ENCODE assay signal across 16 cellular contexts in the genomic region with DNA sequence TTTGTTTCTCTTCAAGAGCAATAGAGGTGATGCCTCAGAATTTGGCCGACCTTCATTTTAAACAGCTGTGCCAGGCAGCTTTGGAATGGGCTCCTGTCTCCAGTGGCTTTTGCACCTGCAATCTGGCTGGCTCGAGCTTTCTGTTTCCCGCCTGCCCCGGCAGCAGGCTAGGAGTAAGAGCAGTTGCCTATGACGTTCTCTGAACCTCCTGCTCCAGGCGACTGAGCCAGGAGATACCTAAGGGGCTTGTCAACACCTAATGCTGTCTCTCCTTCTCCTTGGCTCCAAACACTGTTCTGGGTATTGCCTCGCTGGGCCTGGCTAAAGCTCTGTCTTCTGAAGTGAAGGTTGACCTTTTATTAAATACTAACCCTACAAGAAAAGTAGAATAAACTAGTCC.
DNase-seq lines count a peak whose midpoint lies in the region; ATAC-seq and TF ChIP-seq lines count a peak whose summit lies in the region.
"Had no signal": no experiment of that assay in that cellular context is flagged by ENCODE, and none has a peak within 500 bp of the region (broad histone marks: within the 10 kb centered on the region; RNA-seq: fewer than 3 reads in every experiment).

No MANE protein-coding gene starts in this region.

- no peaks in the 10 kb centered on the region for H3K9me3 ChIP-seq in psoas muscle
- H3K9me3 ChIP-seq in GM23248 (ENCODE audit: low read depth), result no peaks in the 10 kb centered on the region
- H3K9me3 ChIP-seq: BLaER1 had no signal

- H3K4me2 ChIP-seq in GM23248 (ENCODE audit: unreplicated experiment), result no peak overlapping the region
- H3K4me2 ChIP-seq: BLaER1 had no signal

- H3K9me2 ChIP-seq in GM23248 (ENCODE audit: insufficient read depth), result no peaks in the 10 kb centered on the region

- no peaks in the 10 kb centered on the region for H3K4me1 Mint-ChIP-seq in stimulated activated effector memory CD8-positive, alpha-beta T cell treated with anti-CD3 and anti-CD28 coated beads, Interleukin-12 subunit alpha, Interleukin-12 subunit beta, amount 100 ng/mL, for 72 hours
- H3K4me1 Mint-ChIP-seq: CD14-positive monocyte; CD4-positive, alpha-beta memory T cell; H9 had no signal

- DNase-seq in Right ventricle myocardium inferior (ENCODE audit: missing footprints) (peak; percentile 72), cardiac septum (ENCODE audit: low spot score) (no peak), left cardiac atrium (peak; percentile 32), psoas muscle (peak in 1 of 2 donors; percentile 22), dorsolateral prefrontal cortex (no peak), GM23248 (no peak)
- no peak for DNase-seq in stimulated activated effector memory CD8-positive, alpha-beta T cell treated with anti-CD3 and anti-CD28 coated beads, Interleukin-12 subunit alpha, Interleukin-12 subunit beta, amount 100 ng/mL, for 72 hours (ENCODE audit: low spot score in 2 of 2)
- DNase-seq: 8988T; CD4-positive, alpha-beta memory T cell; DMS153; DMS79; GDM1; H9 had no signal

- no peaks in the 10 kb centered on the region for H3K79me2 ChIP-seq in GM23248 (ENCODE audit: insufficient read depth)

- in situ Hi-C loops in GM23248 (cut with MboI), result no loop called here

- ATAC-seq in Right ventricle myocardium inferior (peak; percentile 98), left cardiac atrium (peak; percentile 76 to 91), psoas muscle (peak; percentile 93 to 100 (median 98))
- no peak for ATAC-seq in stimulated activated effector memory CD8-positive, alpha-beta T cell treated with anti-CD3 and anti-CD28 coated beads, Interleukin-12 subunit alpha, Interleukin-12 subunit beta, amount 100 ng/mL, for 72 hours
- ATAC-seq: HepG2 had no signal

- no peaks in the 10 kb centered on the region for H3F3A ChIP-seq in GM23248 (ENCODE audit: insufficient read depth)

- no peaks in the 10 kb centered on the region for H3K4me1 ChIP-seq in psoas muscle
- H3K4me1 ChIP-seq in GM23248 (ENCODE audit: insufficient read depth), result no peaks in the 10 kb centered on the region
- H3K4me1 ChIP-seq: BLaER1 had no signal

- no peak for TF ChIP-seq CTCF in psoas muscle (IDR thresholded peaks at IDR 0.05)
- no peak for TF ChIP-seq CTCF in dorsolateral prefrontal cortex (IDR thresholded peaks at IDR 0.05 in 54 of 56, conservative IDR thresholded peaks at IDR 0.05 in 2 of 56; ENCODE audit: low read depth in 1 of 56, partially characterized antibody in 56 of 56)

- no peak overlapping the region for H3K4me3 Mint-ChIP-seq in stimulated activated effector memory CD8-positive, alpha-beta T cell treated with anti-CD3 and anti-CD28 coated beads, Interleukin-12 subunit alpha, Interleukin-12 subunit beta, amount 100 ng/mL, for 72 hours
- H3K4me3 Mint-ChIP-seq: CD14-positive monocyte; CD4-positive, alpha-beta memory T cell; H9 had no signal

- no peak overlapping the region for H3K27ac Mint-ChIP-seq in stimulated activated effector memory CD8-positive, alpha-beta T cell treated with anti-CD3 and anti-CD28 coated beads, Interleukin-12 subunit alpha, Interleukin-12 subunit beta, amount 100 ng/mL, for 72 hours
- H3K27ac Mint-ChIP-seq: CD14-positive monocyte; CD4-positive, alpha-beta memory T cell; H9 had no signal

- H2AFZ ChIP-seq in GM23248, result no peak overlapping the region

- no peaks in the 10 kb centered on the region for H4K20me1 ChIP-seq in GM23248 (ENCODE audit: insufficient read depth)
- H4K20me1 ChIP-seq: BLaER1 had no signal

- no peaks in the 10 kb centered on the region for H3K9me3 Mint-ChIP-seq in stimulated activated effector memory CD8-positive, alpha-beta T cell treated with anti-CD3 and anti-CD28 coated beads, Interleukin-12 subunit alpha, Interleukin-12 subunit beta, amount 100 ng/mL, for 72 hours
- H3K9me3 Mint-ChIP-seq: CD14-positive monocyte; CD4-positive, alpha-beta memory T cell; H9 had no signal

- H3K36me3 ChIP-seq in psoas muscle (ENCODE audit: insufficient read depth in 1 of 2, low read depth in 1 of 2) (no peaks in the 10 kb centered on the region), GM23248 (ENCODE audit: low read depth) (no peaks in the 10 kb centered on the region)
- H3K36me3 ChIP-seq: BLaER1 had no signal

- H3K9ac ChIP-seq in GM23248, result no peak overlapping the region
- H3K9ac ChIP-seq: BLaER1 had no signal

- intact Hi-C loops in Right ventricle myocardium inferior (cut with DNase I), result no loop called here
- intact Hi-C loops in cardiac septum (cut with DNase I), result no loop called here
- intact Hi-C loops in left cardiac atrium (cut with DNase I), result no loop called here
- intact Hi-C loops in psoas muscle (cut with DNase I), result no loop called here
- intact Hi-C loops in dorsolateral prefrontal cortex (cut with DNase I), result no loop called here

- no peak overlapping the region for H3K27ac ChIP-seq in psoas muscle
- H3K27ac ChIP-seq in dorsolateral prefrontal cortex, result no peak overlapping the region
- H3K27ac ChIP-seq in GM23248, result no peak overlapping the region
- H3K27ac ChIP-seq: BLaER1 had no signal

- H3K27me3 ChIP-seq in psoas muscle (ENCODE audit: insufficient read depth in 3 of 3, low read length in 2 of 3) (no peaks in the 10 kb centered on the region), dorsolateral prefrontal cortex (no peaks in the 10 kb centered on the region), GM23248 (replicated peaks; ENCODE audit: insufficient read depth) (no peaks in the 10 kb centered on the region)
- H3K27me3 ChIP-seq: BLaER1 had no signal

- H3K36me3 Mint-ChIP-seq in stimulated activated effector memory CD8-positive, alpha-beta T cell treated with anti-CD3 and anti-CD28 coated beads, Interleukin-12 subunit alpha, Interleukin-12 subunit beta, amount 100 ng/mL, for 72 hours, result no peaks in the 10 kb centered on the region
- H3K36me3 Mint-ChIP-seq: CD14-positive monocyte had no signal

- 24 to 31% (median 28%) methylated on average over 7 of the region's 7 CpGs for WGBS in psoas muscle, 3 donors
- WGBS in GM23248 (ENCODE audit: low coverage in 1 of 2, low lambda C conversion rate in 2 of 2, missing lambda C conversion rate in 2 of 2), 2 experiments, result 45 to 48% methylated on average over 7 of the region's 7 CpGs

- H3K4me3 ChIP-seq in psoas muscle, result no peak overlapping the region
- H3K4me3 ChIP-seq in dorsolateral prefrontal cortex, result no peak overlapping the region
- no peak overlapping the region for H3K4me3 ChIP-seq in GM23248
- H3K4me3 ChIP-seq: BLaER1 had no signal

Comparison
In these comparisons a context has a peak if more than half of its experiments do, and no peak if none do; other contexts are left out.
1. DNase-seq: peak in Right ventricle myocardium inferior (single experiment) and left cardiac atrium (single experiment); none in cardiac septum (single experiment), dorsolateral prefrontal cortex (0 of 10), GM23248 (single experiment) and stimulated activated effector memory CD8-positive, alpha-beta T cell treated with anti-CD3 and anti-CD28 coated beads, Interleukin-12 subunit alpha, Interleukin-12 subunit beta, amount 100 ng/mL, for 72 hours (0 of 2).